Comparison of ENCODE assay signal across 19 cellular contexts in the genomic region with DNA sequence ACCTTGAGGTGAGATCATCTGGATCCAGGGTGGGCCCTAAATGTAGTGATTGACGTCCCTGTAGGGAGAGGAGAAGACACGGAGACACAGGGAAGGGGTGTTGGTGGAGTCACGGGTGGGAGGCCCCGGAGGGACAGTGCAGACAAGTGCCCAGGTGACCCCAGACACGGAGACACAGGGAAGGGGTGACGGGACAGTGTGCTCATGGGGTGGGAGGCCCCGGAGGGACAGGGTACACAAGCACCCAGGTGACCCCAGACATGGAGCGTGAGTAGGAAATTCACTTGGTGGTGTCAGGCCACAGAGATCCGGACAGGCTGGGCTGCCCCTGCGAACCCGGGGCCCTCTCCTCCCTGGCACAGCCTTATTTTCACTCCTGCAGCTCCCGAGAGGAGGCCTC.
"Had no signal": no experiment of that assay in that cellular context is flagged by ENCODE, and none has a peak within 500 bp of the region (broad histone marks: within the 10 kb centered on the region; RNA-seq: fewer than 3 reads in every experiment).

No MANE protein-coding gene starts in this region.

- H3K27ac ChIP-seq: cardiac muscle cell, dorsolateral prefrontal cortex, left lung, stomach, testis had no signal

- H3K4me3 Mint-ChIP-seq: activated CD4-positive, alpha-beta T cell treated with anti-CD3 and anti-CD28 coated beads, Interleukin-2, amount 10 ng/mL, durations not matched to agents 7 days and 5 days; activated CD8-positive, alpha-beta T cell treated with anti-CD3 and anti-CD28 coated beads, Interleukin-2, amount 10 ng/mL, durations not matched to agents 7 days and 5 days; activated naive CD4-positive, alpha-beta T cell treated with anti-CD3 and anti-CD28 coated beads, Interleukin-2, amount 10 ng/mL, durations not matched to agents 7 days and 5 days; activated T-cell treated with anti-CD3 and anti-CD28 coated beads, Interleukin-2, amount 50 U/mL, for 4 hours; memory B cell; T-helper 1 cell treated with Interleukin-12 subunit alpha and Interleukin-12 subunit beta and Interleukin-4 antibody, amounts not matched to agents 30 μg/mL and 1 μg/mL, for 36 hours had no signal

- H3K9me3 Mint-ChIP-seq: activated CD4-positive, alpha-beta T cell treated with anti-CD3 and anti-CD28 coated beads, Interleukin-2, amount 10 ng/mL, durations not matched to agents 7 days and 5 days; activated T-cell treated with anti-CD3 and anti-CD28 coated beads, Interleukin-2, amount 50 U/mL, for 4 hours; memory B cell; naive B cell; T-helper 1 cell treated with Interleukin-12 subunit alpha and Interleukin-12 subunit beta and Interleukin-4 antibody, amounts not matched to agents 30 μg/mL and 1 μg/mL, for 36 hours had no signal

- ATAC-seq: activated CD8-positive, alpha-beta T cell treated with anti-CD3 and anti-CD28 coated beads, Interleukin-2, amount 10 ng/mL, durations not matched to agents 7 days and 5 days; activated T-cell treated with anti-CD3 and anti-CD28 coated beads, Interleukin-2, amount 50 U/mL, for 4 hours; left lung; mucosa of descending colon had no signal

- H3K36me3 ChIP-seq: cardiac muscle cell, left lung, stomach had no signal

- H3K4me3 ChIP-seq: cardiac muscle cell, dorsolateral prefrontal cortex, left lung, mucosa of descending colon, stomach, testis had no signal

- H3K27me3 Mint-ChIP-seq: activated CD4-positive, alpha-beta T cell treated with anti-CD3 and anti-CD28 coated beads, Interleukin-2, amount 10 ng/mL, durations not matched to agents 7 days and 5 days; activated naive CD4-positive, alpha-beta T cell treated with anti-CD3 and anti-CD28 coated beads, Interleukin-2, amount 10 ng/mL, durations not matched to agents 7 days and 5 days had no signal

- H3K4me1 Mint-ChIP-seq: activated CD4-positive, alpha-beta T cell treated with anti-CD3 and anti-CD28 coated beads, Interleukin-2, amount 10 ng/mL, durations not matched to agents 7 days and 5 days; activated naive CD4-positive, alpha-beta T cell treated with anti-CD3 and anti-CD28 coated beads, Interleukin-2, amount 10 ng/mL, durations not matched to agents 7 days and 5 days; memory B cell; naive B cell had no signal

- H3K4me1 ChIP-seq: left lung, testis had no signal

- FAIRE-seq: colon, frontal cortex, keratinocyte had no signal

- H3K27ac Mint-ChIP-seq: activated CD4-positive, alpha-beta T cell treated with anti-CD3 and anti-CD28 coated beads, Interleukin-2, amount 10 ng/mL, durations not matched to agents 7 days and 5 days; activated CD8-positive, alpha-beta T cell treated with anti-CD3 and anti-CD28 coated beads, Interleukin-2, amount 10 ng/mL, durations not matched to agents 7 days and 5 days; activated naive CD4-positive, alpha-beta T cell treated with anti-CD3 and anti-CD28 coated beads, Interleukin-2, amount 10 ng/mL, durations not matched to agents 7 days and 5 days; memory B cell; naive B cell; T-helper 1 cell treated with Interleukin-12 subunit alpha and Interleukin-12 subunit beta and Interleukin-4 antibody, amounts not matched to agents 30 μg/mL and 1 μg/mL, for 36 hours had no signal

- H3K27me3 ChIP-seq: cardiac muscle cell, dorsolateral prefrontal cortex, left lung, testis had no signal

- H3K9me3 ChIP-seq: left lung, mucosa of descending colon, stomach, testis had no signal

- DNase-seq: activated CD4-positive, alpha-beta T cell treated with anti-CD3 and anti-CD28 coated beads, Interleukin-2, amount 10 ng/mL, durations not matched to agents 7 days and 5 days; activated CD8-positive, alpha-beta T cell treated with anti-CD3 and anti-CD28 coated beads, Interleukin-2, amount 10 ng/mL, durations not matched to agents 7 days and 5 days; activated naive CD4-positive, alpha-beta T cell treated with anti-CD3 and anti-CD28 coated beads, Interleukin-2, amount 10 ng/mL, durations not matched to agents 7 days and 5 days; activated T-cell treated with anti-CD3 and anti-CD28 coated beads, Interleukin-2, amount 50 U/mL, for 4 hours; mucosa of descending colon; naive B cell; occipital lobe; retina; stimulated activated CD4-positive, alpha-beta T cell treated with anti-CD3 and anti-CD28 coated beads, Interleukin-2, amount 100 ng/mL, for 24 hours; stomach; testis had no signal

- H3K36me3 Mint-ChIP-seq: activated naive CD4-positive, alpha-beta T cell treated with anti-CD3 and anti-CD28 coated beads, Interleukin-2, amount 10 ng/mL, durations not matched to agents 7 days and 5 days; memory B cell; naive B cell had no signal
